31 cellular contexts compared by ENCODE assay signal in the genomic region with DNA sequence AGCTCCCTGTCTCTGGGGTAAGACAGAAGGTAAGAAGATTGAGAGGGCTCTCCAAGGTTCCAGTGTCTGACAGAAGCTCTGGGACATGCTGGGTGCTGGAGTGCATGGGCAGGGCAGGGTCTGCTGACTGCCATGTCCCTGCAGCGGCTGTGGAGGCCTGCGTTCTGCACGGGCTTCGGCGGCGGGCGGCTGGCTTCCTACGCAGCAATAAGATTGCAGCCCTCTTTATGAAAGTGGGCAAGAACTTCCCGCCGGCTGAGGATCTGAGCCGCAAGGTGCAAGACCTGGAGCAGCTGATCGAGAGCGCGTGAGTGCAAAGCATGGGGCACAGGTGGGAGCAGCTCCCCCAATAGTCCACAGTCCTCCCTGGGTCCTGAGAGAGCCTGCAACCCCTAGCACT. TPM values are rescaled to one million over a fixed set of nuclear protein-coding genes. Genes with fewer than 3 reads are reported as not detected.
DNase-seq lines count a peak whose midpoint lies in the region; ATAC-seq, FAIRE-seq and TF ChIP-seq lines count a peak whose summit lies in the region.
"Had no signal": no experiment of that assay in that cellular context is flagged by ENCODE, and none has a peak within 500 bp of the region (broad histone marks: within the 10 kb centered on the region; RNA-seq: fewer than 3 reads in every experiment).

No MANE protein-coding gene starts in this region.

- H3K27ac Mint-ChIP-seq in immature natural killer cell: peak overlapping the region in 4 of 6 donors; percentile 59 to 84 (median 78)
- no peak overlapping the region for H3K27ac Mint-ChIP-seq in activated CD8-positive, alpha-beta T cell treated with anti-CD3 and anti-CD28 coated beads, Interleukin-2, amount 10 ng/mL, durations not matched to agents 7 days and 5 days
- H3K27ac Mint-ChIP-seq: CD14-positive monocyte; CD4-positive, CD25-positive, alpha-beta regulatory T cell had no signal

- H3K27me3 ChIP-seq in sigmoid colon: no peaks in the 10 kb centered on the region
- H3K27me3 ChIP-seq: BE2C, BLaER1 had no signal

- H3K4me3 ChIP-seq in sigmoid colon: no peak overlapping the region
- H3K4me3 ChIP-seq: BLaER1, GM12878 had no signal

- H3K27me3 Mint-ChIP-seq in immature natural killer cell (ENCODE audit: low read depth in 3 of 3): peaks cover 0 to 6% (median 3%) of the 10 kb centered on the region in 3 donors
- peaks cover 2% of the 10 kb centered on the region for H3K27me3 Mint-ChIP-seq in activated CD8-positive, alpha-beta T cell treated with anti-CD3 and anti-CD28 coated beads, Interleukin-2, amount 10 ng/mL, durations not matched to agents 7 days and 5 days (ENCODE audit: low read depth)
- H3K27me3 Mint-ChIP-seq: CD4-positive, alpha-beta memory T cell had no signal

- H3K4me1 ChIP-seq in sigmoid colon: no peaks in the 10 kb centered on the region
- H3K4me1 ChIP-seq: BE2C, BLaER1 had no signal

- FAIRE-seq in urothelium cell line (lab: Jason Lieb, UNC): peak; percentile 75
- FAIRE-seq: A204.1, GM12878, GM12892, GM18507 had no signal

- H3K9me3 ChIP-seq in sigmoid colon: no peaks in the 10 kb centered on the region
- H3K9me3 ChIP-seq: BE2C, BLaER1 had no signal

- no peak for TF ChIP-seq POLR2A in sigmoid colon (IDR thresholded peaks at IDR 0.05)

- POLR2A ChIA-PET in activated CD8-positive, alpha-beta T cell treated with anti-CD3 and anti-CD28 coated beads, Interleukin-2, amount 10 ng/mL, durations not matched to agents 7 days and 5 days (lab: Charles Lee): no interaction called here

- no peak for TF ChIP-seq EP300 in sigmoid colon (IDR thresholded peaks at IDR 0.05)

- peaks cover 72 to 74% of the 10 kb centered on the region in 2 donors for H3K4me1 Mint-ChIP-seq in immature natural killer cell
- H3K4me1 Mint-ChIP-seq in activated CD8-positive, alpha-beta T cell treated with anti-CD3 and anti-CD28 coated beads, Interleukin-2, amount 10 ng/mL, durations not matched to agents 7 days and 5 days (ENCODE audit: low read depth): peaks cover 17% of the 10 kb centered on the region

- intact Hi-C loops in sigmoid colon (cut with DNase I): no loop called here

- no peak overlapping the region for H3K27ac ChIP-seq in sigmoid colon
- H3K27ac ChIP-seq: BLaER1 had no signal

- DNase-seq in immature natural killer cell: no peak
- peak; percentile 27 for DNase-seq in sigmoid colon
- no peak for DNase-seq in urothelium cell line (ENCODE audit: low spot score)
- no peak for DNase-seq in activated CD8-positive, alpha-beta T cell treated with anti-CD3 and anti-CD28 coated beads, Interleukin-2, amount 10 ng/mL, durations not matched to agents 7 days and 5 days
- DNase-seq in activated CD4-positive, CD25-positive, alpha-beta regulatory T cell treated with anti-CD3 and anti-CD28 coated beads, Interleukin-2, amount 50 U/mL, for 72 hours: no peak
- DNase-seq: 8988T; ACHN; BE2C; C1 segment of cervical spinal cord; CD4-positive, alpha-beta memory T cell; CD4-positive, CD25-positive, alpha-beta regulatory T cell; CD8-positive, alpha-beta memory T cell; COR-L47; DMS 273 treated with DMSO at 0.1 percent for 48 hours; DMS153; DMS53; DMS79; DND-41; EL; GDM1 had no signal

- H3K36me3 Mint-ChIP-seq in immature natural killer cell: peaks cover 4 to 7% (median 5%) of the 10 kb centered on the region in 3 donors
- H3K36me3 Mint-ChIP-seq in activated CD8-positive, alpha-beta T cell treated with anti-CD3 and anti-CD28 coated beads, Interleukin-2, amount 10 ng/mL, durations not matched to agents 7 days and 5 days (ENCODE audit: low read depth): no peaks in the 10 kb centered on the region
- H3K36me3 Mint-ChIP-seq: CD14-positive monocyte; CD4-positive, alpha-beta memory T cell; CD4-positive, CD25-positive, alpha-beta regulatory T cell had no signal

- CTCF ChIA-PET in activated CD8-positive, alpha-beta T cell treated with anti-CD3 and anti-CD28 coated beads, Interleukin-2, amount 10 ng/mL, durations not matched to agents 7 days and 5 days (lab: Charles Lee): interaction anchor here (1.0 to 4.8 kb wide), 2 partner anchors 10 to 78 kb away, joined by 3 to 45 read pairs; no protein-coding TSS in a partner anchor

- H3K36me3 ChIP-seq in sigmoid colon: no peaks in the 10 kb centered on the region
- H3K36me3 ChIP-seq: BE2C, BLaER1 had no signal

- no peak for TF ChIP-seq CTCF in sigmoid colon (IDR thresholded peaks at IDR 0.05)

- WGBS in sigmoid colon, 2 donors: 97% methylated on average over 14 of the region's 14 CpGs

- H3K9me3 Mint-ChIP-seq in immature natural killer cell: no peaks in the 10 kb centered on the region
- H3K9me3 Mint-ChIP-seq in activated CD8-positive, alpha-beta T cell treated with anti-CD3 and anti-CD28 coated beads, Interleukin-2, amount 10 ng/mL, durations not matched to agents 7 days and 5 days (ENCODE audit: insufficient read depth): no peaks in the 10 kb centered on the region
- H3K9me3 Mint-ChIP-seq: CD4-positive, alpha-beta memory T cell; CD8-positive, alpha-beta memory T cell had no signal

- H3K4me3 Mint-ChIP-seq in immature natural killer cell: no peak overlapping the region
- no peak overlapping the region for H3K4me3 Mint-ChIP-seq in activated CD8-positive, alpha-beta T cell treated with anti-CD3 and anti-CD28 coated beads, Interleukin-2, amount 10 ng/mL, durations not matched to agents 7 days and 5 days
- H3K4me3 Mint-ChIP-seq: CD14-positive monocyte; CD4-positive, alpha-beta memory T cell; CD4-positive, CD25-positive, alpha-beta regulatory T cell; CD8-positive, alpha-beta memory T cell had no signal

- ATAC-seq in activated CD8-positive, alpha-beta T cell treated with anti-CD3 and anti-CD28 coated beads, Interleukin-2, amount 10 ng/mL, durations not matched to agents 7 days and 5 days: no peak
- ATAC-seq in GM19351 (IDR thresholded peaks at IDR 0.05; ENCODE audit: unreplicated experiment): no peak
- ATAC-seq: GM12878 had no signal

RNA-seq across cellular contexts. Expression of a gene that starts 41.5 kb away (rescaled TPM):
- 1 to 10 TPM; 1.5 to 3.9 (median 2.4) TPM for polyA plus RNA-seq in immature natural killer cell
- total RNA-seq in sigmoid colon: 1 to 10 TPM; 2.3 to 3.6 (median 3.5) TPM
- polyA plus RNA-seq in sigmoid colon: 1 to 10 TPM in 1 of 3 donors, under 1 TPM in 2; 0.46 to 1.1 (median 0.60) TPM
- total RNA-seq in activated CD8-positive, alpha-beta T cell treated with anti-CD3 and anti-CD28 coated beads, Interleukin-2, amount 10 ng/mL, durations not matched to agents 7 days and 5 days: not detected
- total RNA-seq: A673, Daoy, G401, GM12878 had no signal
- polyA plus RNA-seq: AG04450, CD14-positive monocyte, GM12878 had no signal
